Comparison of ENCODE assay signal across 1 cellular context in genomic region chr11:115939726-115940421, GRCh38.
TF ChIP-seq lines count a peak whose summit lies in the region.

No MANE protein-coding gene starts in this region.

TF ChIP-seq in WTC11, 78 proteins besides CTCF, POLR2A, EP300 and RAD21 (continued from another document):
- TF ChIP-seq HMGXB4 (CRISPR knock-in tag; IDR thresholded peaks at IDR 0.05) (no peak), ZNF532 (CRISPR knock-in tag; IDR thresholded peaks at IDR 0.05; ENCODE audit: borderline replicate concordance) (no peak), MAX (CRISPR knock-in tag; IDR thresholded peaks at IDR 0.05) (no peak)
